Comparison of ENCODE assay signal across 28 cellular contexts in genomic region chrX:137425273-137425902, GRCh38.
DNase-seq lines count a peak whose midpoint lies in the region; ATAC-seq, FAIRE-seq and TF ChIP-seq lines count a peak whose summit lies in the region.
"Had no signal": no experiment of that assay in that cellular context is flagged by ENCODE, and none has a peak within 500 bp of the region (broad histone marks: within the 10 kb centered on the region; RNA-seq: fewer than 3 reads in every experiment).

No MANE protein-coding gene starts in this region.

- peak overlapping the region in 4 of 5 experiments; percentile 69 to 84 (median 82) for H3K4me3 Mint-ChIP-seq in brain
- H3K4me3 Mint-ChIP-seq in nephron, result peak overlapping the region; percentile 23 to 62 (median 34)
- no peak overlapping the region for H3K4me3 Mint-ChIP-seq in stimulated activated effector memory CD8-positive, alpha-beta T cell treated with anti-CD3 and anti-CD28 coated beads, Interleukin-12 subunit alpha, Interleukin-12 subunit beta, amount 100 ng/mL, for 72 hours
- H3K4me3 Mint-ChIP-seq: activated T-helper 1 cell treated with anti-CD3 and anti-CD28 coated beads, Interleukin-12 subunit alpha, Interleukin-12 subunit beta, Interleukin-2, Interleukin-4 antibody, amounts not matched to agents 30 ng/mL and 10 ng/mL and 1 ng/mL, durations not matched to agents 14 hours and 24 hours and 36 hours had no signal

- H3K9ac ChIP-seq in ES-I3 (ENCODE audit: low read depth, low read length), result peak overlapping the region; percentile 59; the same call in 1 of the 2 replicates

- ATAC-seq in stimulated activated effector memory CD8-positive, alpha-beta T cell treated with anti-CD3 and anti-CD28 coated beads, Interleukin-12 subunit alpha, Interleukin-12 subunit beta, amount 100 ng/mL, for 72 hours, result no peak
- ATAC-seq: naive thymus-derived CD4-positive, alpha-beta T cell had no signal

- in situ Hi-C loops in Caki2 (cut with HindIII; ENCODE audit: low pct_unique_long_range_greater_than_20kb, low sequenced_read_pairs), result no loop called here

- no peaks in the 10 kb centered on the region for H3K36me3 Mint-ChIP-seq in brain
- H3K36me3 Mint-ChIP-seq in nephron (ENCODE audit: low read depth), result no peaks in the 10 kb centered on the region
- H3K36me3 Mint-ChIP-seq in stimulated activated effector memory CD8-positive, alpha-beta T cell treated with anti-CD3 and anti-CD28 coated beads, Interleukin-12 subunit alpha, Interleukin-12 subunit beta, amount 100 ng/mL, for 72 hours, result no peaks in the 10 kb centered on the region

- H3K9me3 ChIP-seq in ES-I3 (ENCODE audit: control insufficient read depth, insufficient read depth, low read length), result peaks cover 3% of the 10 kb centered on the region; the same call in 1 of the 2 replicates
- H3K9me3 ChIP-seq: breast epithelium, ovary, tibial artery had no signal

- no peak for TF ChIP-seq CTCF in brain (conservative IDR thresholded peaks at IDR 0.05)
- TF ChIP-seq CTCF in nephron (IDR thresholded peaks at IDR 0.05; ENCODE audit: unreplicated experiment in 3 of 3), result no peak

- H3K9me3 Mint-ChIP-seq in brain (peaks cover 0 to 7% (median 0%) of the 10 kb centered on the region in 5 experiments), nephron (peaks cover 3% of the 10 kb centered on the region)
- no peaks in the 10 kb centered on the region for H3K9me3 Mint-ChIP-seq in stimulated activated effector memory CD8-positive, alpha-beta T cell treated with anti-CD3 and anti-CD28 coated beads, Interleukin-12 subunit alpha, Interleukin-12 subunit beta, amount 100 ng/mL, for 72 hours
- H3K9me3 Mint-ChIP-seq: activated T-helper 1 cell treated with anti-CD3 and anti-CD28 coated beads, Interleukin-12 subunit alpha, Interleukin-12 subunit beta, Interleukin-2, Interleukin-4 antibody, amounts not matched to agents 30 ng/mL and 10 ng/mL and 1 ng/mL, durations not matched to agents 14 hours and 24 hours and 36 hours had no signal

- H3K27me3 Mint-ChIP-seq in brain (peaks cover 90% of the 10 kb centered on the region), nephron (ENCODE audit: low read depth) (peaks cover 99% of the 10 kb centered on the region)

- peak overlapping the region in 3 of 5 experiments; percentile 57 to 89 (median 88) for H3K27ac Mint-ChIP-seq in brain
- no peak overlapping the region for H3K27ac Mint-ChIP-seq in nephron
- H3K27ac Mint-ChIP-seq in stimulated activated effector memory CD8-positive, alpha-beta T cell treated with anti-CD3 and anti-CD28 coated beads, Interleukin-12 subunit alpha, Interleukin-12 subunit beta, amount 100 ng/mL, for 72 hours, result no peak overlapping the region
- H3K27ac Mint-ChIP-seq: activated T-helper 1 cell treated with anti-CD3 and anti-CD28 coated beads, Interleukin-12 subunit alpha, Interleukin-12 subunit beta, Interleukin-2, Interleukin-4 antibody, amounts not matched to agents 30 ng/mL and 10 ng/mL and 1 ng/mL, durations not matched to agents 14 hours and 24 hours and 36 hours had no signal

- H3K4me1 ChIP-seq in ES-I3 (ENCODE audit: insufficient read depth, low read length), result peaks cover 12% of the 10 kb centered on the region; the same call in 1 of the 2 replicates
- H3K4me1 ChIP-seq: breast epithelium had no signal

- no peaks in the 10 kb centered on the region for H3K36me3 ChIP-seq in ES-I3 (ENCODE audit: insufficient read depth, low read length)
- H3K36me3 ChIP-seq: breast epithelium, ovary, stomach, tibial artery had no signal

- no peak for FAIRE-seq in HTR-8/SVneo (lab: Jason Lieb, UNC)
- FAIRE-seq: small intestine had no signal

- peaks cover 16% of the 10 kb centered on the region for H3K4me1 Mint-ChIP-seq in brain
- H3K4me1 Mint-ChIP-seq in nephron, result peaks cover 10% of the 10 kb centered on the region
- H3K4me1 Mint-ChIP-seq in stimulated activated effector memory CD8-positive, alpha-beta T cell treated with anti-CD3 and anti-CD28 coated beads, Interleukin-12 subunit alpha, Interleukin-12 subunit beta, amount 100 ng/mL, for 72 hours, result no peaks in the 10 kb centered on the region

- DNase-seq in Caki2 (ENCODE audit: low read depth) (peak; percentile 1), HTR-8/SVneo (ENCODE audit: insufficient read length, low spot score) (no peak)
- no peak for DNase-seq in activated CD4-positive, CD25-positive, alpha-beta regulatory T cell (lab: John Stamatoyannopoulos, UW)
- DNase-seq in stimulated activated effector memory CD8-positive, alpha-beta T cell treated with anti-CD3 and anti-CD28 coated beads, Interleukin-12 subunit alpha, Interleukin-12 subunit beta, amount 100 ng/mL, for 72 hours (ENCODE audit: low spot score in 2 of 2), result no peak
- DNase-seq: activated CD4-positive, alpha-beta T cell treated with anti-CD3 and anti-CD28 coated beads, Interleukin-2, amount 50 U/mL, for 4 hours; activated naive CD4-positive, alpha-beta T cell treated with anti-CD3 and anti-CD28 coated beads, Interleukin-2, amount 50 U/mL, for 16 hours; amniotic stem cell; C1 segment of cervical spinal cord; COR-L47; IMR-90; midbrain; naive thymus-derived CD4-positive, alpha-beta T cell; NCI-H2029 treated with DMSO at 0.1 percent for 48 hours; NCI-H345; NK-92 treated with Interleukin-12 subunit alpha and Interleukin-12 subunit beta, amount 100 ng/mL, for 24 hours; ovary; PC-9; Right ventricle myocardium superior; small intestine; stimulated activated CD4-positive, alpha-beta T cell treated with anti-CD3 and anti-CD28 coated beads, Interleukin-1b, Interleukin-23, amount 100 ng/mL, for 48 hours; stimulated activated CD8-positive, alpha-beta memory T cell treated with anti-CD3 and anti-CD28 coated beads, Interleukin-4, amount 100 ng/mL, for 48 hours; stomach; tibial artery had no signal

Comparison
In these comparisons a context has a peak if more than half of its experiments do, and no peak if none do; other contexts are left out.
1. H3K27ac Mint-ChIP-seq: peak in brain (3 of 5); none in nephron (0 of 3) and stimulated activated effector memory CD8-positive, alpha-beta T cell treated with anti-CD3 and anti-CD28 coated beads, Interleukin-12 subunit alpha, Interleukin-12 subunit beta, amount 100 ng/mL, for 72 hours (single experiment).